8 cellular contexts compared by ENCODE assay signal in genomic region chr6:30515967-30516753, GRCh38. TPM values are rescaled to one million over a fixed set of nuclear protein-coding genes. Genes with fewer than 3 reads are reported as not detected.
DNase-seq lines count a peak whose midpoint lies in the region; ATAC-seq lines count a peak whose summit lies in the region.

No MANE protein-coding gene starts in this region.

- peak overlapping the region; percentile 66 for H3K4me3 Mint-ChIP-seq in dendritic cell treated with granulocyte-macrophage colony-stimulating factor and Interleukin-4, amounts not matched to agents 40 ng/mL and 50 ng/mL, for 4 days

- H3K4me1 Mint-ChIP-seq in dendritic cell treated with granulocyte-macrophage colony-stimulating factor and Interleukin-4, amounts not matched to agents 40 ng/mL and 50 ng/mL, for 4 days (ENCODE audit: low read depth) = peaks cover 37% of the 10 kb centered on the region

- DNase-seq in NCI-H2107 (lab: John Stamatoyannopoulos, UW) (peak; percentile 9), NCI-H2107 treated with DMSO at 0.1 percent for 48 hours (lab: John Stamatoyannopoulos, UW; ENCODE audit: unreplicated experiment) (no peak), NCI-H526 (lab: John Stamatoyannopoulos, UW) (peak; percentile 65 to 73), left colon (peak; percentile 90 to 95)
- peak; percentile 87 to 92 for DNase-seq in activated CD4-positive, alpha-beta T cell treated with anti-CD3 and anti-CD28 coated beads, Interleukin-2, amount 50 U/mL, for 4 hours
- peak; percentile 65 to 86 (median 78) for DNase-seq in stimulated activated CD4-positive, alpha-beta T cell treated with anti-CD3 and anti-CD28 coated beads, Interleukin-1b, Interleukin-23, amount 100 ng/mL, for 24 hours (ENCODE audit: low read depth in 4 of 4, low spot score in 1 of 4)

- no peaks in the 10 kb centered on the region for H3K27me3 Mint-ChIP-seq in dendritic cell treated with granulocyte-macrophage colony-stimulating factor and Interleukin-4, amounts not matched to agents 40 ng/mL and 50 ng/mL, for 4 days

- H3K9me3 Mint-ChIP-seq in dendritic cell treated with granulocyte-macrophage colony-stimulating factor and Interleukin-4, amounts not matched to agents 40 ng/mL and 50 ng/mL, for 4 days = peaks cover 9% of the 10 kb centered on the region

- ATAC-seq in HG02943 (IDR thresholded peaks at IDR 0.05; ENCODE audit: low read depth, unreplicated experiment) (peak; percentile 68), left colon (peak; percentile 93)

- H3K27ac Mint-ChIP-seq in dendritic cell treated with granulocyte-macrophage colony-stimulating factor and Interleukin-4, amounts not matched to agents 40 ng/mL and 50 ng/mL, for 4 days = peak overlapping the region; percentile 91

- intact Hi-C loops in dendritic cell treated with granulocyte-macrophage colony-stimulating factor and Interleukin-4, amounts not matched to agents 40 ng/mL and 50 ng/mL, for 4 days (cut with micrococcal nuclease) = loop anchor here (1.0 kb wide), 1 partner anchor 27 kb away; the partner anchor contains the start of gene HLA-E
- intact Hi-C loops in left colon (cut with DNase I, micrococcal nuclease) = no loop called here

- H3K36me3 Mint-ChIP-seq in dendritic cell treated with granulocyte-macrophage colony-stimulating factor and Interleukin-4, amounts not matched to agents 40 ng/mL and 50 ng/mL, for 4 days (ENCODE audit: low read depth) = no peaks in the 10 kb centered on the region

RNA-seq across cellular contexts. Expression of gene HLA-E, which starts 26.9 kb away (rescaled TPM):
- total RNA-seq in left colon = 100 to 1,000 TPM; 332 to 370 TPM

RNA-seq across cellular contexts. Expression of gene GNL1, which starts 40.1 kb away (rescaled TPM):
- 10 to 100 TPM; 42.6 to 43.8 TPM for total RNA-seq in left colon

RNA-seq across cellular contexts. Expression of gene PRR3, which starts 40.9 kb away (rescaled TPM):
- total RNA-seq in left colon = 1 to 10 TPM; 4.2 to 4.7 TPM

RNA-seq across cellular contexts. Expression of gene ABCF1, which starts 55.1 kb away (rescaled TPM):
- 10 to 100 TPM; 41.7 to 52.0 TPM for total RNA-seq in left colon
